In genomic region chr1:225454733-225455132, GRCh38 we compare ENCODE assay signal across 8 cellular contexts. TPM values are rescaled to one million over a fixed set of nuclear protein-coding genes. Genes with fewer than 3 reads are reported as not detected.
DNase-seq lines count a peak whose midpoint lies in the region; TF ChIP-seq lines count a peak whose summit lies in the region.

No MANE protein-coding gene starts in this region.

- CTCF ChIA-PET in RWPE1 (lab: Yijun Ruan, JAX): interaction anchor here (0.6 to 1.8 kb wide), 3 partner anchors 11 to 32 kb away, joined by 3 to 9 read pairs (median 3); no protein-coding TSS in a partner anchor

- POLR2A ChIA-PET in RWPE1 (lab: Yijun Ruan, JAX; ENCODE audit: low non-redundant PET): interaction anchor here (0.6 to 0.9 kb wide), 2 partner anchors 26 to 422 kb away, joined by 3 read pairs; no protein-coding TSS in a partner anchor

- in situ Hi-C loops in astrocyte of the cerebellum (cut with HindIII; ENCODE audit: low sequenced_read_pairs): loop anchor here (25.0 kb wide), 1 partner anchor 533 kb away; the partner anchor contains the start of gene SDE2

- TF ChIP-seq CTCF in RWPE1 (conservative IDR thresholded peaks at IDR 0.05; ENCODE audit: low read depth): no peak
- no peak for TF ChIP-seq CTCF in astrocyte of the cerebellum (IDR thresholded peaks at IDR 0.05; ENCODE audit: low read depth, low read length, missing control alignments)
- no peak for TF ChIP-seq CTCF in tibial artery (IDR thresholded peaks at IDR 0.05)

- peaks cover 0 to 32% (median 13%) of the 10 kb centered on the region in 4 donors for H3K4me1 ChIP-seq in tibial artery

- no peaks in the 10 kb centered on the region for H3K9me3 ChIP-seq in tibial artery

- intact Hi-C loops in tibial artery (cut with DNase I; ENCODE audit: low total_unique reads): no loop called here

- no peaks in the 10 kb centered on the region for H3K27me3 ChIP-seq in tibial artery

- peak; percentile 89 for DNase-seq in activated effector memory CD4-positive, alpha-beta T cell treated with anti-CD3 and anti-CD28 coated beads, Interleukin-2, amount 50 U/mL, for 16 hours
- no peak for DNase-seq in activated effector memory CD4-positive, alpha-beta T cell treated with Interleukin-2 at 50 U/mL for 16 hours
- DNase-seq in RWPE1 (ENCODE audit: low spot score): peak; percentile 95
- DNase-seq in astrocyte of the cerebellum (ENCODE audit: low read depth): peak; percentile 15
- peak; percentile 84 for DNase-seq in myocyte (ENCODE audit: low read depth)
- peak; percentile 41 to 82 for DNase-seq in tibial artery
- no peak for DNase-seq in pons (ENCODE audit: low spot score)
- DNase-seq in GF-D8 (lab: John Stamatoyannopoulos, UW): no peak

- no peaks in the 10 kb centered on the region for H3K36me3 ChIP-seq in tibial artery

- peak overlapping the region; percentile 47 for H3K27ac ChIP-seq in RWPE1
- peak overlapping the region; percentile 62 to 68 for H3K27ac ChIP-seq in tibial artery

- H3K4me3 ChIP-seq in astrocyte of the cerebellum (ENCODE audit: low read depth, low read length) (no peak overlapping the region), tibial artery (no peak overlapping the region)

RNA-seq across cellular contexts. Expression of gene LBR, which starts 26.9 kb away (rescaled TPM):
- 13.7 and 14.3 TPM in 2 replicates for total RNA-seq in myocyte
- 5.1 TPM for polyA plus RNA-seq in myocyte (2012)

Comparison
In these comparisons a context has a peak if more than half of its experiments do, and no peak if none do; other contexts are left out.
1. DNase-seq: peak in activated effector memory CD4-positive, alpha-beta T cell treated with anti-CD3 and anti-CD28 coated beads, Interleukin-2, amount 50 U/mL, for 16 hours (single experiment), RWPE1 (single experiment), astrocyte of the cerebellum (single experiment), myocyte (single experiment) and tibial artery (2 of 2); none in activated effector memory CD4-positive, alpha-beta T cell treated with Interleukin-2 at 50 U/mL for 16 hours (single experiment), pons (single experiment) and GF-D8 (single experiment).